Comparison of ENCODE assay signal across 15 cellular contexts in genomic region chr13:22076658-22077057, GRCh38.
DNase-seq lines count a peak whose midpoint lies in the region; ATAC-seq and TF ChIP-seq lines count a peak whose summit lies in the region.
"Had no signal": no experiment of that assay in that cellular context is flagged by ENCODE, and none has a peak within 500 bp of the region (broad histone marks: within the 10 kb centered on the region; RNA-seq: fewer than 3 reads in every experiment).

No MANE protein-coding gene starts in this region.

- no peak overlapping the region for H3K4me3 ChIP-seq in left lung
- H3K4me3 ChIP-seq: gastroesophageal sphincter had no signal

- H3K36me3 Mint-ChIP-seq in activated naive CD4-positive, alpha-beta T cell treated with anti-CD3 and anti-CD28 coated beads, Interleukin-2, amount 50 U/mL, for 72 hours = peaks cover 0 to 10% of the 10 kb centered on the region in 2 donors
- no peaks in the 10 kb centered on the region for H3K36me3 Mint-ChIP-seq in activated B cell treated with CpG ODN at 0.5 μM for 24 hours (ENCODE audit: low read depth)

- POLR2A ChIA-PET in activated B cell treated with CpG ODN at 0.5 μM for 24 hours (lab: Charles Lee) = no interaction called here

- TF ChIP-seq CTCF in activated B cell treated with CpG ODN at 0.5 μM for 24 hours (IDR thresholded peaks at IDR 0.05) = no peak
- no peak for TF ChIP-seq CTCF in left lung (IDR thresholded peaks at IDR 0.05)

- H3K27ac Mint-ChIP-seq in activated naive CD4-positive, alpha-beta T cell treated with anti-CD3 and anti-CD28 coated beads, Interleukin-2, amount 50 U/mL, for 72 hours = peak overlapping the region in 1 of 2 donors; percentile 31
- no peak overlapping the region for H3K27ac Mint-ChIP-seq in activated B cell treated with CpG ODN at 0.5 μM for 24 hours

- intact Hi-C loops in activated B cell treated with CpG ODN at 0.5 μM for 24 hours (cut with micrococcal nuclease) (no loop called here), left lung (cut with DNase I) (no loop called here)

- no peak for DNase-seq in activated naive CD4-positive, alpha-beta T cell treated with anti-CD3 and anti-CD28 coated beads, Interleukin-2, amount 50 U/mL, for 72 hours (ENCODE audit: low spot score in 2 of 2)
- DNase-seq in activated naive CD4-positive, alpha-beta T cell treated with Interleukin-2 at 50 U/mL for 16 hours = no peak
- DNase-seq in activated B cell treated with CpG ODN at 0.5 μM for 24 hours (no peak), NCI-H2171 (lab: John Stamatoyannopoulos, UW) (no peak), GOT3 (lab: John Stamatoyannopoulos, UW) (no peak), left lung (no peak)
- DNase-seq: activated T-cell treated with anti-CD3 and anti-CD28 coated beads, Interleukin-2, amount 50 U/mL, for 4 hours; GF-D8; H7; NCI-H1417 treated with DMSO at 0.1 percent for 48 hours had no signal

- no peaks in the 10 kb centered on the region for H3K36me3 ChIP-seq in left lung
- H3K36me3 ChIP-seq: gastroesophageal sphincter had no signal

- no peak overlapping the region for H3K27ac ChIP-seq in left lung
- H3K27ac ChIP-seq: gastroesophageal sphincter, VCaP had no signal

- peaks cover 22% of the 10 kb centered on the region for H3K4me1 Mint-ChIP-seq in activated B cell treated with CpG ODN at 0.5 μM for 24 hours

- CTCF ChIA-PET in activated B cell treated with CpG ODN at 0.5 μM for 24 hours (lab: Charles Lee) = interaction anchor here (1.1 kb wide), 1 partner anchor 22 kb away, joined by 3 read pairs; no protein-coding TSS in a partner anchor

- H3K9me3 ChIP-seq in left lung = no peaks in the 10 kb centered on the region
- H3K9me3 ChIP-seq: gastroesophageal sphincter had no signal

- no peaks in the 10 kb centered on the region for H3K27me3 ChIP-seq in left lung
- H3K27me3 ChIP-seq: gastroesophageal sphincter had no signal

- no peak overlapping the region for H3K4me3 Mint-ChIP-seq in activated B cell treated with CpG ODN at 0.5 μM for 24 hours
- H3K4me3 Mint-ChIP-seq: activated T-cell treated with anti-CD3 and anti-CD28 coated beads, Interleukin-2, amount 50 U/mL, for 4 hours had no signal

- peak; percentile 8 to 44 for ATAC-seq in activated naive CD4-positive, alpha-beta T cell treated with anti-CD3 and anti-CD28 coated beads, Interleukin-2, amount 50 U/mL, for 72 hours
- ATAC-seq in HG03095 (IDR thresholded peaks at IDR 0.05; ENCODE audit: unreplicated experiment) (peak; percentile 53), activated B cell treated with CpG ODN at 0.5 μM for 24 hours (ENCODE audit: low read depth) (peak; percentile 31), left lung (no peak), HG03139 (IDR thresholded peaks at IDR 0.05; ENCODE audit: unreplicated experiment) (no peak)
- ATAC-seq: HepG2 had no signal

- no peaks in the 10 kb centered on the region for H3K4me1 ChIP-seq in left lung
- H3K4me1 ChIP-seq: gastroesophageal sphincter had no signal

- no peaks in the 10 kb centered on the region for H3K27me3 Mint-ChIP-seq in activated B cell treated with CpG ODN at 0.5 μM for 24 hours

- peaks cover 0 to 13% of the 10 kb centered on the region in 2 donors for H3K9me3 Mint-ChIP-seq in activated naive CD4-positive, alpha-beta T cell treated with anti-CD3 and anti-CD28 coated beads, Interleukin-2, amount 50 U/mL, for 72 hours
- H3K9me3 Mint-ChIP-seq in activated B cell treated with CpG ODN at 0.5 μM for 24 hours = no peaks in the 10 kb centered on the region
- H3K9me3 Mint-ChIP-seq: activated T-cell treated with anti-CD3 and anti-CD28 coated beads, Interleukin-2, amount 50 U/mL, for 4 hours had no signal

Comparison
In these comparisons a context has a peak if more than half of its experiments do, and no peak if none do; other contexts are left out.
1. ATAC-seq: peak in activated naive CD4-positive, alpha-beta T cell treated with anti-CD3 and anti-CD28 coated beads, Interleukin-2, amount 50 U/mL, for 72 hours (2 of 2), HG03095 (single experiment) and activated B cell treated with CpG ODN at 0.5 μM for 24 hours (single experiment); none in left lung (single experiment) and HG03139 (single experiment).